8 cellular contexts compared by ENCODE assay signal in the genomic region with DNA sequence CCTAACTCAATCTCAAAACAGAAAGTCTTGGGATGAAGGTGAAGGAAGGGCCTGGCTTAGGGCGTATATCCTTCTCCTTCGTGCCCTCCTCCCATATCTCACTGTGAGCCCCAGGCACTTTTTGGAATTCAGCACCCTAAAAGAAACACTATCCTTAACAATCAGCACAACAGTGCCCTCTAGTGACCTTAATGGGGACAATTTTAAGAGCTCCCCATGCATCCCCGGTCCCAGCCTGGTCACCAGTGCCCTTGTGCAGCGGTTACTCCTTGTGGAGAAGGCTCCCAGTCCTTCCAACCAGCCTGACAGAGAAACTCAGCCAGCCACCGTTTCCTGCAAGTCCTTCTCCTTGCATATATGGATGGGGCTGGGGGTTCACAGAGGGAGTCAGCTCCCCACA. TPM values are rescaled to one million over a fixed set of nuclear protein-coding genes. Genes with fewer than 3 reads are reported as not detected.
A peak's percentile ranks its signal among the peaks of the same experiment; 100 is the strongest.
DNase-seq lines count a peak whose midpoint lies in the region; ATAC-seq, FAIRE-seq and TF ChIP-seq lines count a peak whose summit lies in the region.

No MANE protein-coding gene starts in this region.

- DNase-seq in stimulated activated CD4-positive, alpha-beta T cell treated with anti-CD3 and anti-CD28 coated beads, Interleukin-15, amount 100 ng/mL, for 24 hours: peak; percentile 29
- no peak for DNase-seq in stimulated activated CD4-positive, alpha-beta T cell treated with anti-CD3 and anti-CD28 coated beads, Interleukin-4, amount 100 ng/mL, for 4 hours
- peak; percentile 59 for DNase-seq in H54 (ENCODE audit: insufficient read length, low spot score)
- DNase-seq in MV-4-11 (lab: John Stamatoyannopoulos, UW): peak; percentile 8
- DNase-seq in activated CD4-positive, alpha-beta T cell treated with anti-CD3 and anti-CD28 coated beads, Interleukin-2, amount 50 U/mL, for 1 hour: peak; percentile 7
- DNase-seq in foreskin fibroblast: peak; percentile 6 to 53
- DNase-seq in stimulated activated effector memory CD8-positive, alpha-beta T cell treated with anti-CD3 and anti-CD28 coated beads, Interleukin-12 subunit alpha, Interleukin-12 subunit beta, amount 100 ng/mL, for 72 hours (ENCODE audit: low spot score in 2 of 2): peak in 1 of 2 donors; percentile 2
- no peak for DNase-seq in psoas muscle

- no peak for TF ChIP-seq POLR2A in H54 (IDR thresholded peaks at IDR 0.05; ENCODE audit: low read depth, low read length)

- no peak overlapping the region for H3K4me3 ChIP-seq in foreskin fibroblast (ENCODE audit: low read depth in 1 of 2, low read length in 2 of 2)
- H3K4me3 ChIP-seq in psoas muscle: no peak overlapping the region

- no peak overlapping the region for H3K4me3 Mint-ChIP-seq in stimulated activated effector memory CD8-positive, alpha-beta T cell treated with anti-CD3 and anti-CD28 coated beads, Interleukin-12 subunit alpha, Interleukin-12 subunit beta, amount 100 ng/mL, for 72 hours

- intact Hi-C loops in psoas muscle (cut with DNase I): loop anchor here in 1 of 2 donors (5.0 kb wide), 1 partner anchor 108 kb away; no protein-coding TSS in a partner anchor

- ATAC-seq in stimulated activated effector memory CD8-positive, alpha-beta T cell treated with anti-CD3 and anti-CD28 coated beads, Interleukin-12 subunit alpha, Interleukin-12 subunit beta, amount 100 ng/mL, for 72 hours: peak; percentile 47
- no peak for ATAC-seq in psoas muscle

- FAIRE-seq in H54 (lab: Jason Lieb, UNC): no peak

- H3K9me3 Mint-ChIP-seq in stimulated activated effector memory CD8-positive, alpha-beta T cell treated with anti-CD3 and anti-CD28 coated beads, Interleukin-12 subunit alpha, Interleukin-12 subunit beta, amount 100 ng/mL, for 72 hours: no peaks in the 10 kb centered on the region

- H3K27ac Mint-ChIP-seq in stimulated activated effector memory CD8-positive, alpha-beta T cell treated with anti-CD3 and anti-CD28 coated beads, Interleukin-12 subunit alpha, Interleukin-12 subunit beta, amount 100 ng/mL, for 72 hours: no peak overlapping the region

- peaks cover 23% of the 10 kb centered on the region for H3K4me1 Mint-ChIP-seq in stimulated activated effector memory CD8-positive, alpha-beta T cell treated with anti-CD3 and anti-CD28 coated beads, Interleukin-12 subunit alpha, Interleukin-12 subunit beta, amount 100 ng/mL, for 72 hours

- no peaks in the 10 kb centered on the region for H3K36me3 Mint-ChIP-seq in stimulated activated effector memory CD8-positive, alpha-beta T cell treated with anti-CD3 and anti-CD28 coated beads, Interleukin-12 subunit alpha, Interleukin-12 subunit beta, amount 100 ng/mL, for 72 hours

- no peak overlapping the region for H3K27ac ChIP-seq in psoas muscle

- H3K27me3 ChIP-seq in psoas muscle (ENCODE audit: insufficient read depth in 3 of 3, low read length in 2 of 3): peaks cover 0 to 22% (median 3%) of the 10 kb centered on the region in 3 donors

- no peaks in the 10 kb centered on the region for H3K4me1 ChIP-seq in psoas muscle

- TF ChIP-seq CTCF in foreskin fibroblast (IDR thresholded peaks at IDR 0.05; ENCODE audit: low read depth, low read length) (peak; percentile 30), psoas muscle (IDR thresholded peaks at IDR 0.05) (no peak)

- H3K9me3 ChIP-seq in psoas muscle: no peaks in the 10 kb centered on the region

- WGBS in psoas muscle, 3 donors: 15 to 54% (median 27%) methylated on average over 4 to 5 of the region's 5 CpGs

- no peaks in the 10 kb centered on the region for H3K36me3 ChIP-seq in psoas muscle (ENCODE audit: insufficient read depth in 1 of 2, low read depth in 1 of 2)

RNA-seq across cellular contexts. Expression of gene PAK3, which starts 4.2 kb away (rescaled TPM):
- total RNA-seq in psoas muscle: under 1 TPM; 0.15 to 0.71 (median 0.51) TPM
- polyA plus RNA-seq in psoas muscle: under 1 TPM; 0.04 to 0.06 (median 0.04) TPM

Comparison
In these comparisons a context has a peak if more than half of its experiments do, and no peak if none do; other contexts are left out.
1. DNase-seq: peak in stimulated activated CD4-positive, alpha-beta T cell treated with anti-CD3 and anti-CD28 coated beads, Interleukin-15, amount 100 ng/mL, for 24 hours (single experiment), H54 (single experiment), MV-4-11 (single experiment), activated CD4-positive, alpha-beta T cell treated with anti-CD3 and anti-CD28 coated beads, Interleukin-2, amount 50 U/mL, for 1 hour (single experiment) and foreskin fibroblast (2 of 2); none in stimulated activated CD4-positive, alpha-beta T cell treated with anti-CD3 and anti-CD28 coated beads, Interleukin-4, amount 100 ng/mL, for 4 hours (0 of 2) and psoas muscle (0 of 2).